Comparison of ENCODE assay signal across 12 cellular contexts in genomic region chr5:150473673-150474358, GRCh38. TPM values are rescaled to one million over a fixed set of nuclear protein-coding genes. Genes with fewer than 3 reads are reported as not detected.
DNase-seq lines count a peak whose midpoint lies in the region; ATAC-seq and TF ChIP-seq lines count a peak whose summit lies in the region.
"Had no signal": no experiment of that assay in that cellular context is flagged by ENCODE, and none has a peak within 500 bp of the region (broad histone marks: within the 10 kb centered on the region; RNA-seq: fewer than 3 reads in every experiment).

No MANE protein-coding gene starts in this region.

- peak overlapping the region in 1 of 7 donors; percentile 48 for H3K27ac Mint-ChIP-seq in CD14-positive monocyte
- no peak overlapping the region for H3K27ac Mint-ChIP-seq in naive thymus-derived CD8-positive, alpha-beta T cell
- H3K27ac Mint-ChIP-seq: CD8-positive, alpha-beta memory T cell had no signal

- DNase-seq in EL, result peak; percentile 86
- DNase-seq in PC-3, result peak; percentile 41
- peak; percentile 82 for DNase-seq in epithelial cell of proximal tubule (ENCODE audit: low read depth)
- peak; percentile 34 for DNase-seq in osteoblast (ENCODE audit: insufficient read length, low spot score, missing footprints)
- no peak for DNase-seq in NCI-H748 treated with DMSO at 0.1 percent for 48 hours (lab: John Stamatoyannopoulos, UW)
- DNase-seq in CD14-positive monocyte (ENCODE audit: low spot score), result no peak
- no peak for DNase-seq in naive thymus-derived CD8-positive, alpha-beta T cell
- DNase-seq: CD8-positive, alpha-beta memory T cell; left cardiac atrium; NCI-H1105 had no signal

- intact Hi-C loops in PC-3 (cut with micrococcal nuclease) (no loop called here), CD14-positive monocyte (cut with micrococcal nuclease) (loop anchor here in 1 of 2 donors (10.0 kb wide), 1 partner anchor 291 kb away; no protein-coding TSS in a partner anchor)

- no peak overlapping the region for H3K9ac ChIP-seq in PC-3 (ENCODE audit: low read length)

- H3K4me3 Mint-ChIP-seq in CD14-positive monocyte, result no peak overlapping the region
- no peak overlapping the region for H3K4me3 Mint-ChIP-seq in naive thymus-derived CD8-positive, alpha-beta T cell
- H3K4me3 Mint-ChIP-seq: CD8-positive, alpha-beta memory T cell had no signal

- CTCF ChIA-PET in PC-3 (lab: Charles Lee), result no interaction called here

- ATAC-seq in PC-3 (0 out of 2 replicates have a peak, but pooled peaks have one; percentile 9), HG02840 (IDR thresholded peaks at IDR 0.05; ENCODE audit: low FRiP score, unreplicated experiment) (no peak)
- no peak for ATAC-seq in naive thymus-derived CD8-positive, alpha-beta T cell

- no peaks in the 10 kb centered on the region for H3F3A ChIP-seq in PC-3 (ENCODE audit: low read length, unreplicated experiment)

- H3K36me3 Mint-ChIP-seq in CD14-positive monocyte, result no peaks in the 10 kb centered on the region
- H3K36me3 Mint-ChIP-seq in naive thymus-derived CD8-positive, alpha-beta T cell, result no peaks in the 10 kb centered on the region
- H3K36me3 Mint-ChIP-seq: CD8-positive, alpha-beta memory T cell had no signal

- H3K9me2 ChIP-seq in PC-3 (replicated peaks; ENCODE audit: low read length), result no peaks in the 10 kb centered on the region

- H3K9me3 ChIP-seq in PC-3 (ENCODE audit: low read length) (no peaks in the 10 kb centered on the region), osteoblast (ENCODE audit: low read depth, low read length) (no peaks in the 10 kb centered on the region)
- H3K9me3 ChIP-seq: right atrium auricular region had no signal

- H3K27me3 ChIP-seq in PC-3 (ENCODE audit: low read length) (no peaks in the 10 kb centered on the region), osteoblast (ENCODE audit: insufficient read depth, low read length) (no peaks in the 10 kb centered on the region)
- H3K27me3 ChIP-seq: right atrium auricular region had no signal

- H3K36me3 ChIP-seq in PC-3 (ENCODE audit: low read depth, low read length) (no peaks in the 10 kb centered on the region), osteoblast (ENCODE audit: insufficient read depth, low read length) (no peaks in the 10 kb centered on the region)
- H3K36me3 ChIP-seq: right atrium auricular region had no signal

- H2AFZ ChIP-seq in PC-3 (ENCODE audit: low read length) (no peak overlapping the region), osteoblast (ENCODE audit: low read length) (no peak overlapping the region)

- no TSS peak for BruUV-seq in PC-3 (replicated peaks; lab: Mats Ljungman, UMichigan)

- no peaks in the 10 kb centered on the region for H4K20me1 ChIP-seq in PC-3 (ENCODE audit: low read length)
- no peaks in the 10 kb centered on the region for H4K20me1 ChIP-seq in osteoblast (ENCODE audit: insufficient read depth, low read length)

- peaks cover 0 to 6% (median 0%) of the 10 kb centered on the region in 7 donors for H3K9me3 Mint-ChIP-seq in CD14-positive monocyte
- H3K9me3 Mint-ChIP-seq in naive thymus-derived CD8-positive, alpha-beta T cell, result no peaks in the 10 kb centered on the region
- H3K9me3 Mint-ChIP-seq: CD8-positive, alpha-beta memory T cell had no signal

- peaks cover 0 to 19% (median 3%) of the 10 kb centered on the region in 3 donors for H3K27me3 Mint-ChIP-seq in CD14-positive monocyte (ENCODE audit: low read depth in 3 of 3)
- peaks cover 0 to 6% (median 1%) of the 10 kb centered on the region in 5 donors for H3K27me3 Mint-ChIP-seq in naive thymus-derived CD8-positive, alpha-beta T cell

- peaks cover 48% of the 10 kb centered on the region for H3K4me1 Mint-ChIP-seq in CD14-positive monocyte
- peaks cover 0 to 11% (median 0%) of the 10 kb centered on the region in 4 donors for H3K4me1 Mint-ChIP-seq in naive thymus-derived CD8-positive, alpha-beta T cell
- H3K4me1 Mint-ChIP-seq: CD8-positive, alpha-beta memory T cell had no signal

- TF ChIP-seq CTCF in PC-3 (conservative IDR thresholded peaks at IDR 0.05; ENCODE audit: low read depth, low read length) (no peak), epithelial cell of proximal tubule (conservative IDR thresholded peaks at IDR 0.05; ENCODE audit: low read depth, low read length) (no peak), osteoblast (IDR thresholded peaks at IDR 0.05; ENCODE audit: extremely low read depth, low read depth, low read length) (no peak), CD14-positive monocyte (IDR thresholded peaks at IDR 0.05) (no peak)

- H3K27ac ChIP-seq in PC-3 (ENCODE audit: low read length), result no peak overlapping the region
- peak overlapping the region; percentile 90 for H3K27ac ChIP-seq in osteoblast (ENCODE audit: low read depth, low read length)
- H3K27ac ChIP-seq: right atrium auricular region had no signal

- H3K4me2 ChIP-seq in PC-3 (ENCODE audit: low read length), result no peak overlapping the region
- H3K4me2 ChIP-seq in osteoblast (ENCODE audit: insufficient read depth, low read length), result peak overlapping the region; percentile 18

- H3K4me3 ChIP-seq in PC-3 (ENCODE audit: low read length), result no peak overlapping the region
- no peak overlapping the region for H3K4me3 ChIP-seq in epithelial cell of proximal tubule (ENCODE audit: low read depth, low read length)
- no peak overlapping the region for H3K4me3 ChIP-seq in osteoblast (ENCODE audit: insufficient read depth, low read length)
- H3K4me3 ChIP-seq: right atrium auricular region had no signal

- peaks cover 22% of the 10 kb centered on the region for H3K4me1 ChIP-seq in PC-3 (ENCODE audit: insufficient read depth, low read length)
- H3K4me1 ChIP-seq in osteoblast (ENCODE audit: insufficient read depth, low read length), result peaks cover 61% of the 10 kb centered on the region

- POLR2A ChIA-PET in PC-3 (lab: Charles Lee; ENCODE audit: unreplicated experiment), result interaction anchor here (0.6 kb wide), 1 partner anchor 17 kb away, joined by 8 read pairs; no protein-coding TSS in a partner anchor
- POLR2A ChIA-PET in naive thymus-derived CD8-positive, alpha-beta T cell (lab: Charles Lee), result no interaction called here

- H3K79me2 ChIP-seq in PC-3 (ENCODE audit: low read length), result no peaks in the 10 kb centered on the region
- no peaks in the 10 kb centered on the region for H3K79me2 ChIP-seq in osteoblast (ENCODE audit: insufficient read depth, low read length)

RNA-seq across cellular contexts. Expression of gene RPS14, which starts 24.3 kb away (rescaled TPM):
- total RNA-seq in PC-3 (2014; rRNA removed) (2,005 and 2,031 TPM in 2 replicates), epithelial cell of proximal tubule (2,963 and 3,646 TPM in 2 replicates), osteoblast (1,720 and 2,211 TPM in 2 replicates)
- polyA plus RNA-seq in CD14-positive monocyte, result 1,000 to 10,000 TPM; 2,768 to 3,499 TPM
- 1,000 to 10,000 TPM; 5,539 to 5,586 TPM for total RNA-seq in naive thymus-derived CD8-positive, alpha-beta T cell
- polyA plus RNA-seq in naive thymus-derived CD8-positive, alpha-beta T cell, result over 10,000 TPM in 2 of 3 donors, 1,000 to 10,000 TPM in 1; 9,910 to 11,694 (median 11,598) TPM

RNA-seq across cellular contexts. Expression of gene NDST1, which starts 34.1 kb away (rescaled TPM):
- total RNA-seq in PC-3 (2014; rRNA removed) (42.6 and 46.1 TPM in 2 replicates), epithelial cell of proximal tubule (64.2 and 65.4 TPM in 2 replicates), osteoblast (89.9 and 104 TPM in 2 replicates)
- 1 to 10 TPM; 7.0 to 7.5 TPM for polyA plus RNA-seq in CD14-positive monocyte
- total RNA-seq in naive thymus-derived CD8-positive, alpha-beta T cell, result under 1 TPM; 0.55 to 0.81 TPM
- polyA plus RNA-seq in naive thymus-derived CD8-positive, alpha-beta T cell, result under 1 TPM in 1 of 3 donors, not detected in 2; 0.54 TPM

Comparison
In these comparisons a context has a peak if more than half of its experiments do, and no peak if none do; other contexts are left out.
1. DNase-seq: peak in EL (single experiment), PC-3 (single experiment), epithelial cell of proximal tubule (single experiment) and osteoblast (single experiment); none in NCI-H748 treated with DMSO at 0.1 percent for 48 hours (single experiment), CD14-positive monocyte (single experiment) and naive thymus-derived CD8-positive, alpha-beta T cell (0 of 10).
2. RNA of gene NDST1, which starts 34.1 kb away (total RNA-seq): 89.9 to 104 TPM in osteoblast, 64.2 to 65.4 TPM in epithelial cell of proximal tubule and 42.6 to 46.1 TPM in PC-3; 0.55 to 0.81 TPM in naive thymus-derived CD8-positive, alpha-beta T cell; every median in the first group is over 10 times any median in the second.